ENCODE assay signal across 3 cellular contexts in genomic region chr18:24015897-24016631, GRCh38.
TF ChIP-seq lines count a peak whose summit lies in the region.

No MANE protein-coding gene starts in this region.

TF ChIP-seq in A549, 52 proteins besides CTCF, POLR2A, EP300 and RAD21 (continued from another document):
- TF ChIP-seq HOXB5 (CRISPR knock-in tag; IDR thresholded peaks at IDR 0.05) = no peak
- no peak for TF ChIP-seq BHLHE40 (IDR thresholded peaks at IDR 0.05; ENCODE audit: low read depth, low read length)
TF ChIP-seq in A549: peak in this region for 0.

TF ChIP-seq in GM12878, 131 proteins besides CTCF, POLR2A, EP300 and RAD21 (continued from another document):
- TF ChIP-seq LARP7 (IDR thresholded peaks at IDR 0.05) (no peak), HCFC1 (IDR thresholded peaks at IDR 0.05; ENCODE audit: low read length) (no peak), YY1 (IDR thresholded peaks at IDR 0.05; ENCODE audit: low read depth, low read length) (peak; percentile 52; the same call in 1 of the 2 replicates), ZBED1 (IDR thresholded peaks at IDR 0.05; ENCODE audit: borderline replicate concordance) (no peak), TCF12 (IDR thresholded peaks at IDR 0.05; ENCODE audit: low read depth, low read length) (no peak), CREB1 (IDR thresholded peaks at IDR 0.05; ENCODE audit: low read depth) (no peak), SIX5 (IDR thresholded peaks at IDR 0.05; ENCODE audit: low read depth, low read length, severe bottlenecking) (no peak), ZNF24 (IDR thresholded peaks at IDR 0.05) (no peak), SP1 (IDR thresholded peaks at IDR 0.05; ENCODE audit: low read depth, low read length) (no peak)
- TF ChIP-seq, protein P1, sequence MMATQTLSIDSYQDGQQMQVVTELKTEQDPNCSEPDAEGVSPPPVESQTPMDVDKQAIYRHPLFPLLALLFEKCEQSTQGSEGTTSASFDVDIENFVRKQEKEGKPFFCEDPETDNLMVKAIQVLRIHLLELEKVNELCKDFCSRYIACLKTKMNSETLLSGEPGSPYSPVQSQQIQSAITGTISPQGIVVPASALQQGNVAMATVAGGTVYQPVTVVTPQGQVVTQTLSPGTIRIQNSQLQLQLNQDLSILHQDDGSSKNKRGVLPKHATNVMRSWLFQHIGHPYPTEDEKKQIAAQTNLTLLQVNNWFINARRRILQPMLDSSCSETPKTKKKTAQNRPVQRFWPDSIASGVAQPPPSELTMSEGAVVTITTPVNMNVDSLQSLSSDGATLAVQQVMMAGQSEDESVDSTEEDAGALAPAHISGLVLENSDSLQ (IDR thresholded peaks at IDR 0.05) = no peak
- TF ChIP-seq, protein P2, sequence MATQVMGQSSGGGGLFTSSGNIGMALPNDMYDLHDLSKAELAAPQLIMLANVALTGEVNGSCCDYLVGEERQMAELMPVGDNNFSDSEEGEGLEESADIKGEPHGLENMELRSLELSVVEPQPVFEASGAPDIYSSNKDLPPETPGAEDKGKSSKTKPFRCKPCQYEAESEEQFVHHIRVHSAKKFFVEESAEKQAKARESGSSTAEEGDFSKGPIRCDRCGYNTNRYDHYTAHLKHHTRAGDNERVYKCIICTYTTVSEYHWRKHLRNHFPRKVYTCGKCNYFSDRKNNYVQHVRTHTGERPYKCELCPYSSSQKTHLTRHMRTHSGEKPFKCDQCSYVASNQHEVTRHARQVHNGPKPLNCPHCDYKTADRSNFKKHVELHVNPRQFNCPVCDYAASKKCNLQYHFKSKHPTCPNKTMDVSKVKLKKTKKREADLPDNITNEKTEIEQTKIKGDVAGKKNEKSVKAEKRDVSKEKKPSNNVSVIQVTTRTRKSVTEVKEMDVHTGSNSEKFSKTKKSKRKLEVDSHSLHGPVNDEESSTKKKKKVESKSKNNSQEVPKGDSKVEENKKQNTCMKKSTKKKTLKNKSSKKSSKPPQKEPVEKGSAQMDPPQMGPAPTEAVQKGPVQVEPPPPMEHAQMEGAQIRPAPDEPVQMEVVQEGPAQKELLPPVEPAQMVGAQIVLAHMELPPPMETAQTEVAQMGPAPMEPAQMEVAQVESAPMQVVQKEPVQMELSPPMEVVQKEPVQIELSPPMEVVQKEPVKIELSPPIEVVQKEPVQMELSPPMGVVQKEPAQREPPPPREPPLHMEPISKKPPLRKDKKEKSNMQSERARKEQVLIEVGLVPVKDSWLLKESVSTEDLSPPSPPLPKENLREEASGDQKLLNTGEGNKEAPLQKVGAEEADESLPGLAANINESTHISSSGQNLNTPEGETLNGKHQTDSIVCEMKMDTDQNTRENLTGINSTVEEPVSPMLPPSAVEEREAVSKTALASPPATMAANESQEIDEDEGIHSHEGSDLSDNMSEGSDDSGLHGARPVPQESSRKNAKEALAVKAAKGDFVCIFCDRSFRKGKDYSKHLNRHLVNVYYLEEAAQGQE (IDR thresholded peaks at IDR 0.05; ENCODE audit: low read depth, low read length) = no peak

TF ChIP-seq in HEK293T, 16 proteins besides CTCF, POLR2A, EP300 and RAD21:
- TF ChIP-seq, protein P1 (IDR thresholded peaks at IDR 0.05) = no peak
- TF ChIP-seq ZNF384 (IDR thresholded peaks at IDR 0.05) (no peak), FOXM1 (IDR thresholded peaks at IDR 0.05; ENCODE audit: borderline replicate concordance) (no peak), TARDBP (IDR thresholded peaks at IDR 0.05) (no peak), FOXA1 (IDR thresholded peaks at IDR 0.05) (no peak), L3MBTL2 (conservative IDR thresholded peaks at IDR 0.05) (no peak), ARNT (IDR thresholded peaks at IDR 0.05) (no peak)
